12 cellular contexts compared by ENCODE assay signal in the genomic region with DNA sequence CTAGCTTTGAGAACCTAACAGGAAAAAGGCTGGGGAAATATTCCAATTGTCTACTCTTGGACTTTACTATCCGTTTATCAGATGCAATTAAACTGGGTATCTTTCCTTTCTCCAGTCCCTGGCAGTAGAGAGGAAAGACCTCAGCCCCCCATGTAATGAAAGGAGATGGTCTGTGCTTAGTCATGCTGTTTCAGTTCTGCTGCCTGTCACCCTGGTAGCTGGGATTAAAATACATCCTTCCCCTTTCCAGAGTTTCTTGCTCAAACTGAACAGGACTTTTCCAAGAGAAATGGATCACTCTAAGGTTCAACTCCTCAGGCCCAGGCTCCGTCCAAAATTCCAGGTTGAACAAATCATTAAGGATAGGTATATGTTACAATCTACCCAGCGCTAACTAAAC.
DNase-seq lines count a peak whose midpoint lies in the region; ATAC-seq, FAIRE-seq and TF ChIP-seq lines count a peak whose summit lies in the region.
"Had no signal": no experiment of that assay in that cellular context is flagged by ENCODE, and none has a peak within 500 bp of the region (broad histone marks: within the 10 kb centered on the region; RNA-seq: fewer than 3 reads in every experiment).

No MANE protein-coding gene starts in this region.

- no peak overlapping the region for H3K4me3 Mint-ChIP-seq in T-helper 17 cell
- H3K4me3 Mint-ChIP-seq in naive B cell, result peak overlapping the region in 7 of 8 donors; percentile 38 to 85 (median 50)
- H3K4me3 Mint-ChIP-seq: mesothelial cell of epicardium had no signal

- peak overlapping the region in 9 of 11 experiments; percentile 11 to 69 (median 54); a peak in 15 of 22 replicates for H3K9ac ChIP-seq in BLaER1 treated with 17β-estradiol and CSF1 and Interleukin-3, amounts not matched to agents 10 nM and 100 nM

- peak overlapping the region; percentile 77 to 92 (median 86) for H3K4me2 ChIP-seq in BLaER1 treated with 17β-estradiol and CSF1 and Interleukin-3, amounts not matched to agents 10 nM and 100 nM

- DNase-seq in GM12891 (ENCODE audit: insufficient read length, low spot score), result no peak
- no peak for DNase-seq in T-helper 17 cell
- no peak for DNase-seq in naive B cell
- DNase-seq in SW480 (ENCODE audit: low spot score), result no peak
- DNase-seq in anterior cingulate cortex (lab: John Stamatoyannopoulos, UW), result no peak
- DNase-seq in occipital lobe (lab: John Stamatoyannopoulos, UW), result no peak
- DNase-seq: NCI-H1436 treated with DMSO at 0.1 percent for 48 hours, NCI-H524 had no signal

- H3K4me1 ChIP-seq in BLaER1 treated with 17β-estradiol and CSF1 and Interleukin-3, amounts not matched to agents 10 nM and 100 nM, result peaks cover 87 to 99% (median 93%) of the 10 kb centered on the region in 10 experiments

- peaks cover 0 to 16% (median 7%) of the 10 kb centered on the region in 11 experiments; a peak in 10 of 22 replicates for H3K9me3 ChIP-seq in BLaER1 treated with 17β-estradiol and CSF1 and Interleukin-3, amounts not matched to agents 10 nM and 100 nM (replicated peaks in 1 of 11)
- no peaks in the 10 kb centered on the region for H3K9me3 ChIP-seq in T-helper 17 cell (ENCODE audit: control insufficient read depth, low read length, poor library complexity, severe bottlenecking)

- H3K9me3 Mint-ChIP-seq in naive B cell, result peaks cover 0 to 5% (median 0%) of the 10 kb centered on the region in 7 donors
- H3K9me3 Mint-ChIP-seq: mesothelial cell of epicardium had no signal

- no peaks in the 10 kb centered on the region for H3K36me3 ChIP-seq in BLaER1 treated with 17β-estradiol and CSF1 and Interleukin-3, amounts not matched to agents 10 nM and 100 nM

- TF ChIP-seq POLR2A in GM12891 (IDR thresholded peaks at IDR 0.05; ENCODE audit: low read depth, low read length), result no peak

- peak overlapping the region in 8 of 10 experiments; percentile 6 to 36 (median 16); a peak in 10 of 20 replicates for H3K4me3 ChIP-seq in BLaER1 treated with 17β-estradiol and CSF1 and Interleukin-3, amounts not matched to agents 10 nM and 100 nM

- H3K4me1 Mint-ChIP-seq in T-helper 17 cell (peaks cover 34% of the 10 kb centered on the region), naive B cell (peaks cover 78 to 83% (median 80%) of the 10 kb centered on the region in 3 donors)

- H4K20me1 ChIP-seq in BLaER1 treated with 17β-estradiol and CSF1 and Interleukin-3, amounts not matched to agents 10 nM and 100 nM, result no peaks in the 10 kb centered on the region

- H3K27me3 Mint-ChIP-seq in T-helper 17 cell, result no peaks in the 10 kb centered on the region
- no peaks in the 10 kb centered on the region for H3K27me3 Mint-ChIP-seq in naive B cell
- H3K27me3 Mint-ChIP-seq: progenitor cell of endocrine pancreas had no signal

- peak; percentile 56 for FAIRE-seq in GM12891 (lab: Jason Lieb, UNC)

- peak overlapping the region; percentile 32 for H3K27ac Mint-ChIP-seq in T-helper 17 cell
- peak overlapping the region; percentile 9 to 92 (median 57) for H3K27ac Mint-ChIP-seq in naive B cell
- H3K27ac Mint-ChIP-seq: mesothelial cell of epicardium, progenitor cell of endocrine pancreas had no signal

- H3K27me3 ChIP-seq in BLaER1 treated with 17β-estradiol and CSF1 and Interleukin-3, amounts not matched to agents 10 nM and 100 nM, result no peaks in the 10 kb centered on the region

- no peak for ATAC-seq in T-helper 17 cell
- ATAC-seq in naive B cell (ENCODE audit: low read depth in 2 of 2), result no peak
- ATAC-seq in HG03432 (IDR thresholded peaks at IDR 0.05; ENCODE audit: unreplicated experiment), result no peak

- H3K27ac ChIP-seq in BLaER1 treated with 17β-estradiol and CSF1 and Interleukin-3, amounts not matched to agents 10 nM and 100 nM, result peak overlapping the region; percentile 17 to 81 (median 78); a peak in 21 of 22 replicates

- H3K36me3 Mint-ChIP-seq in T-helper 17 cell (ENCODE audit: low read depth) (no peaks in the 10 kb centered on the region), naive B cell (no peaks in the 10 kb centered on the region)
- H3K36me3 Mint-ChIP-seq: mesothelial cell of epicardium had no signal

TF ChIP-seq in GM12891, 5 proteins besides CTCF, POLR2A, EP300 and RAD21:
- TF ChIP-seq SPI1 (IDR thresholded peaks at IDR 0.05; ENCODE audit: low read depth, low read length) (peak; percentile 82), PAX5 (IDR thresholded peaks at IDR 0.05; ENCODE audit: insufficient read depth, low read length, severe bottlenecking) (no peak)
